ENCODE assay signal across 8 cellular contexts in genomic region chr3:16374047-16375019, GRCh38.
DNase-seq lines count a peak whose midpoint lies in the region; ATAC-seq and TF ChIP-seq lines count a peak whose summit lies in the region.

No MANE protein-coding gene starts in this region.

- peaks cover 37% of the 10 kb centered on the region for H3K4me1 ChIP-seq in DND-41 (ENCODE audit: insufficient read depth, low read length)
- peaks cover 18% of the 10 kb centered on the region for H3K4me1 ChIP-seq in smooth muscle cell (ENCODE audit: low read depth)

- H3K79me2 ChIP-seq in DND-41 (ENCODE audit: insufficient read depth, low read length) (peaks cover 43% of the 10 kb centered on the region), smooth muscle cell (ENCODE audit: low read depth) (no peaks in the 10 kb centered on the region)

- TF ChIP-seq CTCF in DND-41 (IDR thresholded peaks at IDR 0.05; ENCODE audit: borderline replicate concordance, extremely low read depth, low read length, poor library complexity, severe bottlenecking) (no peak), smooth muscle cell (IDR thresholded peaks at IDR 0.05; ENCODE audit: borderline replicate concordance, insufficient read depth, poor library complexity, severe bottlenecking) (no peak)

- no peaks in the 10 kb centered on the region for H3F3A ChIP-seq in smooth muscle cell (ENCODE audit: low read depth)

- DNase-seq in DND-41 (no peak), NCI-H774 (lab: John Stamatoyannopoulos, UW) (no peak), SW480 (ENCODE audit: low spot score) (no peak), smooth muscle cell (lab: John Stamatoyannopoulos, UW; ENCODE audit: unreplicated experiment) (no peak)
- no peak for DNase-seq in activated CD4-positive, alpha-beta memory T cell treated with anti-CD3 and anti-CD28 coated beads, Interleukin-2, amount 10 ng/mL, durations not matched to agents 7 days and 5 days

- H3K9me3 ChIP-seq in DND-41 (ENCODE audit: insufficient read depth, low read length, severe bottlenecking): no peaks in the 10 kb centered on the region
- H3K9me3 ChIP-seq in smooth muscle cell (replicated peaks; ENCODE audit: low read depth): no peaks in the 10 kb centered on the region

- H3K27ac ChIP-seq in DND-41 (ENCODE audit: low read length) (peak overlapping the region; percentile 48), layer of hippocampus (ENCODE audit: low read depth, low read length) (peak overlapping the region; percentile 24), smooth muscle cell (ENCODE audit: low read depth) (no peak overlapping the region)

- H3K36me3 ChIP-seq in DND-41 (ENCODE audit: insufficient read depth, low read length): peaks cover 67% of the 10 kb centered on the region
- H3K36me3 ChIP-seq in smooth muscle cell (ENCODE audit: low read depth): no peaks in the 10 kb centered on the region

- H3K4me2 ChIP-seq in DND-41 (ENCODE audit: insufficient read depth, low read length) (no peak overlapping the region), smooth muscle cell (no peak overlapping the region)

- H3K9ac ChIP-seq in DND-41 (ENCODE audit: low read depth, low read length) (no peak overlapping the region), smooth muscle cell (ENCODE audit: low read depth) (no peak overlapping the region)

- CTCF ChIA-PET in activated CD4-positive, alpha-beta memory T cell treated with anti-CD3 and anti-CD28 coated beads, Interleukin-2, amount 10 ng/mL, durations not matched to agents 7 days and 5 days (lab: Charles Lee): no interaction called here

- H3K36me3 Mint-ChIP-seq in activated CD4-positive, alpha-beta memory T cell treated with anti-CD3 and anti-CD28 coated beads, Interleukin-2, amount 10 ng/mL, durations not matched to agents 7 days and 5 days (ENCODE audit: low read depth): peaks cover 81% of the 10 kb centered on the region

- H2AFZ ChIP-seq in DND-41 (ENCODE audit: low read depth, low read length) (no peak overlapping the region), smooth muscle cell (ENCODE audit: low read depth) (no peak overlapping the region)

- H3K27ac Mint-ChIP-seq in activated CD4-positive, alpha-beta memory T cell treated with anti-CD3 and anti-CD28 coated beads, Interleukin-2, amount 10 ng/mL, durations not matched to agents 7 days and 5 days: peak overlapping the region; percentile 50

- H4K20me1 ChIP-seq in DND-41 (ENCODE audit: insufficient read depth, low read length) (no peaks in the 10 kb centered on the region), smooth muscle cell (ENCODE audit: low read depth) (no peaks in the 10 kb centered on the region)

- no peak overlapping the region for H3K4me3 Mint-ChIP-seq in activated CD4-positive, alpha-beta memory T cell treated with anti-CD3 and anti-CD28 coated beads, Interleukin-2, amount 10 ng/mL, durations not matched to agents 7 days and 5 days

- POLR2A ChIA-PET in activated CD4-positive, alpha-beta memory T cell treated with anti-CD3 and anti-CD28 coated beads, Interleukin-2, amount 10 ng/mL, durations not matched to agents 7 days and 5 days (lab: Charles Lee): no interaction called here

- no peak for ATAC-seq in DND-41 (ENCODE audit: insufficient read depth, low read depth)
- peak; percentile 32 for ATAC-seq in GM21526 (IDR thresholded peaks at IDR 0.05; ENCODE audit: low FRiP score, unreplicated experiment)
- no peak for ATAC-seq in HG02840 (IDR thresholded peaks at IDR 0.05; ENCODE audit: low FRiP score, unreplicated experiment)

- no peaks in the 10 kb centered on the region for H3K27me3 Mint-ChIP-seq in activated CD4-positive, alpha-beta memory T cell treated with anti-CD3 and anti-CD28 coated beads, Interleukin-2, amount 10 ng/mL, durations not matched to agents 7 days and 5 days

- H3K4me1 Mint-ChIP-seq in activated CD4-positive, alpha-beta memory T cell treated with anti-CD3 and anti-CD28 coated beads, Interleukin-2, amount 10 ng/mL, durations not matched to agents 7 days and 5 days: peaks cover 72% of the 10 kb centered on the region

- no peak overlapping the region for H3K4me3 ChIP-seq in DND-41 (ENCODE audit: low read depth in 1 of 2, low read length in 2 of 2)
- no peak overlapping the region for H3K4me3 ChIP-seq in smooth muscle cell

- 97% methylated on average over 18 of the region's 18 CpGs for WGBS in smooth muscle cell (ENCODE audit: low lambda C conversion rate)

- peaks cover 12% of the 10 kb centered on the region for H3K9me3 Mint-ChIP-seq in activated CD4-positive, alpha-beta memory T cell treated with anti-CD3 and anti-CD28 coated beads, Interleukin-2, amount 10 ng/mL, durations not matched to agents 7 days and 5 days

- H3K27me3 ChIP-seq in DND-41 (ENCODE audit: insufficient read depth, low read length, poor library complexity): no peaks in the 10 kb centered on the region
- no peaks in the 10 kb centered on the region for H3K27me3 ChIP-seq in layer of hippocampus (ENCODE audit: control insufficient read depth, insufficient read depth, low read length)
- no peaks in the 10 kb centered on the region for H3K27me3 ChIP-seq in smooth muscle cell (ENCODE audit: low read depth)
